Comparison of ENCODE assay signal across 21 cellular contexts in the genomic region with DNA sequence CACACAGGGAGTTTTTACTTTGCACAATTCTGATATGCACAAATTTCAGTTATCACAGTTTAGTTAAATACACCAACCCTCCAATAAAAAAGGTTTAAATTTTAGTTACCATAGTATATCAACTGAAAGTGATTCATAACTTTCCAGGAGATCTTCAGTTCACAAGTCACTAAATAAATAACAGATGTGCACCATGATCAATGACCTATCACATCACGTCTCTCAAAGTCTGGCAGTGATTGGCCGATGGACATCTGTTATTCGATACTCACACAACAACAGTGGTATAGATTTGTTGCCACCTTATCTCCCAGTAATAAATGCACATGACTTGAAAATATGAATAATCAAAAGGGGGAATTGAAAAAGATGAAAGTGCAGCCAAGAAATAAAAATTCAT.
"Had no signal": no experiment of that assay in that cellular context is flagged by ENCODE, and none has a peak within 500 bp of the region (broad histone marks: within the 10 kb centered on the region; RNA-seq: fewer than 3 reads in every experiment).

No MANE protein-coding gene starts in this region.

- ATAC-seq: left colon; left ventricle myocardium superior; naive thymus-derived CD4-positive, alpha-beta T cell; psoas muscle; right lobe of liver; stimulated activated naive B cell treated with anti-CD40 and anti-IgM and Interleukin-4, amounts not matched to agents 10 μg/mL and 1 μg/mL and 100 μg/mL, for 72 hours had no signal

- DNase-seq: cortex of kidney; dorsolateral prefrontal cortex; effector CD8-positive, alpha-beta T cell; foreskin melanocyte; head of caudate nucleus; left colon; left ventricle myocardium superior; mesendoderm; naive thymus-derived CD4-positive, alpha-beta T cell; psoas muscle; retina; right lobe of liver; spleen; stimulated activated CD4-positive, alpha-beta T cell treated with anti-CD3 and anti-CD28 coated beads, Interleukin-15, amount 100 ng/mL, for 24 hours; stimulated activated CD4-positive, alpha-beta T cell treated with anti-CD3 and anti-CD28 coated beads, Interleukin-1b, Interleukin-23, amount 100 ng/mL, for 48 hours; stimulated activated CD4-positive, alpha-beta T cell treated with anti-CD3 and anti-CD28 coated beads, Interleukin-4, amount 100 ng/mL, for 24 hours; stimulated activated naive B cell treated with anti-CD40 and anti-IgM and Interleukin-4, amounts not matched to agents 10 μg/mL and 1 μg/mL and 100 μg/mL, for 72 hours had no signal

- H3K4me3 ChIP-seq: dorsolateral prefrontal cortex, hepatocyte, lung, psoas muscle, right lobe of liver, spleen had no signal

- H3K27ac ChIP-seq: dorsolateral prefrontal cortex, hepatocyte, neutrophil, psoas muscle, right lobe of liver, spleen had no signal

- H3K4me1 ChIP-seq: psoas muscle, right lobe of liver, spleen had no signal

- H3K27me3 ChIP-seq: dorsolateral prefrontal cortex, hepatocyte, neutrophil, right lobe of liver, spleen had no signal

- H3K36me3 ChIP-seq: neutrophil, right lobe of liver, spleen had no signal

- H3K9me3 ChIP-seq: neutrophil, psoas muscle, right lobe of liver, spleen had no signal

- FAIRE-seq: urothelium cell line had no signal
